11 cellular contexts compared by ENCODE assay signal in the genomic region with DNA sequence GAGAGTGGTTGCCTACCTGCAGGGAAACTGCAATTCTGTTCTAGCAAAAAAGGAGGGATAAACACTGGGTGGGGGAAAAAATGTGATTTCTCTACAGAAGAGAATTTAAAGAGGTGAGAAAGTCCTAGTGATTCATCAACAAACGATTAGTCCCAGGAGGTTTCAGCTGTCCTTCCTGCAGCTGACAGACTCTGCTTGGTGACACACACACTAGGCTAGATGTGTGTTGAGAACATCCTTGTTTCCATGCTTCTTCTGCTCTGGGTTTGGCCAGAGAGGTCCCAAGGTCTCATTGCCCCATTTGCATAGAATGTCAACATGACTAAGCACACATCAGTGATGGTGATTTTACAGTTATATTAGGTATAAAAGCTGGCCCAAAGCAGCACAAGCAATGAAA.
"Had no signal": no experiment of that assay in that cellular context is flagged by ENCODE, and none has a peak within 500 bp of the region (broad histone marks: within the 10 kb centered on the region; RNA-seq: fewer than 3 reads in every experiment).

No MANE protein-coding gene starts in this region.

- H3K4me1 ChIP-seq: esophagus muscularis mucosa, lower lobe of right lung had no signal

- ATAC-seq: left colon; lower lobe of right lung; stimulated activated naive CD8-positive, alpha-beta T cell treated with anti-CD3 and anti-CD28 coated beads, Interleukin-15, Interleukin-2, amounts not matched to agents 100 U/mL and 50 U/mL, for 24 hours had no signal

- H3K36me3 ChIP-seq: esophagus muscularis mucosa, lower lobe of right lung had no signal

- H3K9me3 ChIP-seq: lower lobe of right lung had no signal

- H3K4me3 ChIP-seq: esophagus muscularis mucosa, lower lobe of right lung had no signal

- DNase-seq: activated CD4-positive, alpha-beta memory T cell treated with anti-CD3 and anti-CD28 coated beads, Interleukin-2, amount 10 ng/mL, durations not matched to agents 7 days and 5 days; activated CD4-positive, alpha-beta T cell treated with anti-CD3 and anti-CD28 coated beads for 48 hours; activated CD4-positive, CD25-positive, alpha-beta regulatory T cell; activated naive CD4-positive, alpha-beta T cell treated with anti-CD3 and anti-CD28 coated beads for 36 hours; activated T-cell treated with anti-CD3 and anti-CD28 coated beads, Interleukin-2, amount 50 U/mL, for 1 hour; cortex of kidney; effector CD4-positive, alpha-beta T cell; left colon; lower lobe of right lung; stimulated activated naive CD8-positive, alpha-beta T cell treated with anti-CD3 and anti-CD28 coated beads, Interleukin-15, Interleukin-2, amounts not matched to agents 100 U/mL and 50 U/mL, for 24 hours had no signal

- H3K27ac ChIP-seq: esophagus muscularis mucosa, lower lobe of right lung had no signal
